ENCODE assay signal across 21 cellular contexts in the genomic region with DNA sequence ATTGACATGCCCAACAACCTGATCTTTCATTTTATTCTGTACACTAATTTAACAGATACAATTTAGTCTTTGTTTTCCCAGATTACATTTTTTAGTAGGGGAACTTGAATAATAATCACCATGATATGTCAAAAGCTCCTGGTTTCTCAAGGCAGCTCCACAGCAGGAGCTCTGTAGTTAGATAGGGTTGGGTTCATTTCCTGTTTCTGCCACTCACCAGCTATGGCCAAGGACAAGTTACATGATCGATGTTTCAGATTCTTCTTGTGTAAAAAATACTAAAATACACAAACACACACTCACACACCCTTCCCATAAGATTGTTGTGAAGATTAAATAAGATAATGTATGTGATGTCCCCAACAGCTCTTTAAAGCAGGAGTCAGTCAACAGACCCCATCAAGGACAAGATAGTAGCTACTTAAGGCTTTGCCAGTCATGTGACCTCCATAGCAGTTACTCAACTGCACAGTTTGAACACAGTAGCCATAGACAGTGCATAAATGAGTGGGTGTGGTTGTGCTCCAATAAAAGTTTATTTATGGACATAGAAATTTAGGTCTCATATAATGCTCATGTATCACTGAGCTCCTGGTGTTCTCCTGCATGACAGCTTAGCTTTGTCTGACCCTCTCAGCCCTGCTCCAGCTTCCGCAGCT. TPM values are rescaled to one million over a fixed set of nuclear protein-coding genes. Genes with fewer than 3 reads are reported as not detected.
DNase-seq lines count a peak whose midpoint lies in the region; ATAC-seq and TF ChIP-seq lines count a peak whose summit lies in the region.
"Had no signal": no experiment of that assay in that cellular context is flagged by ENCODE, and none has a peak within 500 bp of the region (broad histone marks: within the 10 kb centered on the region; RNA-seq: fewer than 3 reads in every experiment).

No MANE protein-coding gene starts in this region.

- no peak overlapping the region for H3K9ac ChIP-seq in DND-41 (ENCODE audit: low read depth, low read length)
- H3K9ac ChIP-seq in smooth muscle cell (ENCODE audit: low read depth): no peak overlapping the region
- H3K9ac ChIP-seq: SK-N-SH had no signal

- no peaks in the 10 kb centered on the region for H3K4me1 Mint-ChIP-seq in CD8-positive, alpha-beta T cell (ENCODE audit: low read depth)

- peak; percentile 50; the same call in 2 of the 3 replicates for ATAC-seq in DND-41 (ENCODE audit: insufficient read depth, low read depth)
- ATAC-seq in CD8-positive, alpha-beta T cell: no peak
- ATAC-seq: A549, Right ventricle myocardium inferior had no signal

- H2AFZ ChIP-seq in DND-41 (ENCODE audit: low read depth, low read length) (no peak overlapping the region; the same call in 1 of the 2 replicates), smooth muscle cell (ENCODE audit: low read depth) (no peak overlapping the region)

- POLR2A ChIA-PET in CD8-positive, alpha-beta T cell (lab: Charles Lee): no interaction called here

- no peaks in the 10 kb centered on the region for H3K36me3 ChIP-seq in DND-41 (ENCODE audit: insufficient read depth, low read length)
- H3K36me3 ChIP-seq in ascending aorta: no peaks in the 10 kb centered on the region
- no peaks in the 10 kb centered on the region for H3K36me3 ChIP-seq in smooth muscle cell (ENCODE audit: low read depth)
- no peaks in the 10 kb centered on the region for H3K36me3 ChIP-seq in CD8-positive, alpha-beta T cell (ENCODE audit: insufficient read depth, low read length)
- H3K36me3 ChIP-seq: HAP-1 had no signal

- H3K36me3 Mint-ChIP-seq in CD8-positive, alpha-beta T cell: no peaks in the 10 kb centered on the region

- H3K9me3 Mint-ChIP-seq in CD8-positive, alpha-beta T cell: no peaks in the 10 kb centered on the region

- H3K4me3 Mint-ChIP-seq in CD8-positive, alpha-beta T cell: no peak overlapping the region

- in situ Hi-C loops in KBM-7 (cut with MboI; ENCODE audit: low pct_unique_long_range_greater_than_20kb, low sequenced_read_pairs): no loop called here

- H3K4me2 ChIP-seq in DND-41 (ENCODE audit: insufficient read depth, low read length): no peak overlapping the region
- H3K4me2 ChIP-seq in smooth muscle cell: no peak overlapping the region
- H3K4me2 ChIP-seq: A549, SK-N-SH had no signal

- CTCF ChIA-PET in CD8-positive, alpha-beta T cell (lab: Charles Lee): no interaction called here

- 90% methylated on average over 2 of the region's 2 CpGs for WGBS in smooth muscle cell (ENCODE audit: low lambda C conversion rate)

- no peaks in the 10 kb centered on the region for H3K27me3 ChIP-seq in DND-41 (ENCODE audit: insufficient read depth, low read length, poor library complexity)
- H3K27me3 ChIP-seq in ascending aorta: no peaks in the 10 kb centered on the region
- no peaks in the 10 kb centered on the region for H3K27me3 ChIP-seq in smooth muscle cell (ENCODE audit: low read depth)
- H3K27me3 ChIP-seq in CD8-positive, alpha-beta T cell (ENCODE audit: insufficient read depth, low read length): no peaks in the 10 kb centered on the region

- H3K79me2 ChIP-seq in DND-41 (ENCODE audit: insufficient read depth, low read length) (peaks cover 25% of the 10 kb centered on the region), smooth muscle cell (ENCODE audit: low read depth) (peaks cover 100% of the 10 kb centered on the region)

- DNase-seq in DND-41: no peak
- peak; percentile 54 for DNase-seq in KBM-7
- DNase-seq in ascending aorta (ENCODE audit: low spot score in 2 of 2): no peak
- DNase-seq in smooth muscle cell (lab: John Stamatoyannopoulos, UW; ENCODE audit: unreplicated experiment): no peak
- no peak for DNase-seq in RPMI8226
- no peak for DNase-seq in stimulated activated CD4-positive, alpha-beta T cell treated with anti-CD3 and anti-CD28 coated beads, Interleukin-15, amount 100 ng/mL, for 24 hours
- no peak for DNase-seq in CD8-positive, alpha-beta T cell
- no peak for DNase-seq in globus pallidus (ENCODE audit: low spot score)
- DNase-seq: COR-L47, EL, IMR-90, NCI-H1092, NCI-H146, NCI-H446, NCI-H69, SK-N-SH, T-helper 1 cell had no signal

- no peak overlapping the region for H3K27ac Mint-ChIP-seq in CD8-positive, alpha-beta T cell

- intact Hi-C loops in ascending aorta (cut with DNase I): no loop called here
- intact Hi-C loops in CD8-positive, alpha-beta T cell (cut with DNase I, micrococcal nuclease): no loop called here

- H3F3A ChIP-seq in smooth muscle cell (ENCODE audit: low read depth): no peaks in the 10 kb centered on the region

- no peak overlapping the region for H3K4me3 ChIP-seq in DND-41 (ENCODE audit: low read depth in 1 of 2, low read length in 2 of 2)
- no peak overlapping the region for H3K4me3 ChIP-seq in ascending aorta
- no peak overlapping the region for H3K4me3 ChIP-seq in smooth muscle cell
- H3K4me3 ChIP-seq in CD8-positive, alpha-beta T cell (ENCODE audit: low read depth, low read length): no peak overlapping the region
- H3K4me3 ChIP-seq: A549, HAP-1 had no signal

- no peaks in the 10 kb centered on the region for H3K27me3 Mint-ChIP-seq in CD8-positive, alpha-beta T cell (ENCODE audit: low read depth)

- H4K20me1 ChIP-seq in DND-41 (ENCODE audit: insufficient read depth, low read length) (no peaks in the 10 kb centered on the region; the same call in 1 of the 2 replicates), smooth muscle cell (ENCODE audit: low read depth) (peaks cover 40% of the 10 kb centered on the region)

- no peaks in the 10 kb centered on the region for H3K9me3 ChIP-seq in DND-41 (ENCODE audit: insufficient read depth, low read length, severe bottlenecking)
- no peaks in the 10 kb centered on the region for H3K9me3 ChIP-seq in ascending aorta
- H3K9me3 ChIP-seq in smooth muscle cell (replicated peaks; ENCODE audit: low read depth): no peaks in the 10 kb centered on the region
- H3K9me3 ChIP-seq in CD8-positive, alpha-beta T cell (ENCODE audit: low read length): no peaks in the 10 kb centered on the region
- H3K9me3 ChIP-seq: A549, HAP-1, SK-N-SH had no signal

- no peak for TF ChIP-seq CTCF in DND-41 (IDR thresholded peaks at IDR 0.05; ENCODE audit: borderline replicate concordance, extremely low read depth, low read length, poor library complexity, severe bottlenecking)
- no peak for TF ChIP-seq CTCF in ascending aorta (IDR thresholded peaks at IDR 0.05)
- no peak for TF ChIP-seq CTCF in smooth muscle cell (IDR thresholded peaks at IDR 0.05; ENCODE audit: borderline replicate concordance, insufficient read depth, poor library complexity, severe bottlenecking)
- no peak for TF ChIP-seq CTCF in CD8-positive, alpha-beta T cell (IDR thresholded peaks at IDR 0.05)

- peaks cover 10% of the 10 kb centered on the region; the same call in 1 of the 2 replicates for H3K4me1 ChIP-seq in DND-41 (ENCODE audit: insufficient read depth, low read length)
- peaks cover 3 to 25% of the 10 kb centered on the region in 2 donors for H3K4me1 ChIP-seq in ascending aorta
- peaks cover 4% of the 10 kb centered on the region for H3K4me1 ChIP-seq in smooth muscle cell (ENCODE audit: low read depth)
- no peaks in the 10 kb centered on the region for H3K4me1 ChIP-seq in CD8-positive, alpha-beta T cell (ENCODE audit: insufficient read depth, low read length)
- H3K4me1 ChIP-seq: A549 had no signal

- peak overlapping the region; percentile 18; the same call in 1 of the 2 replicates for H3K27ac ChIP-seq in DND-41 (ENCODE audit: low read length)
- peak overlapping the region; percentile 37 to 71 for H3K27ac ChIP-seq in ascending aorta
- peak overlapping the region; percentile 59 for H3K27ac ChIP-seq in smooth muscle cell (ENCODE audit: low read depth)
- H3K27ac ChIP-seq in CD8-positive, alpha-beta T cell (ENCODE audit: low read depth, low read length): no peak overlapping the region
- H3K27ac ChIP-seq: A549, C4-2B had no signal

RNA-seq across cellular contexts. Expression of gene GUCY1A1, which starts 18.4 kb away (rescaled TPM):
- total RNA-seq in ascending aorta (37.1 TPM), smooth muscle cell (269 and 295 TPM in 2 replicates)
- polyA plus RNA-seq in smooth muscle cell: 138 and 172 TPM in 2 replicates
- total RNA-seq in CD8-positive, alpha-beta T cell: not detected
- polyA plus RNA-seq: A549 had no signal

Comparison
In these comparisons a context has a peak if more than half of its experiments do, and no peak if none do; other contexts are left out.
1. RNA of gene GUCY1A1, which starts 18.4 kb away (total RNA-seq): 269 to 295 TPM in smooth muscle cell and 37.1 TPM in ascending aorta (single experiment); not detected in CD8-positive, alpha-beta T cell; every median in the first group is over 10 times any median in the second.